ENCODE assay signal across 18 cellular contexts in the genomic region with DNA sequence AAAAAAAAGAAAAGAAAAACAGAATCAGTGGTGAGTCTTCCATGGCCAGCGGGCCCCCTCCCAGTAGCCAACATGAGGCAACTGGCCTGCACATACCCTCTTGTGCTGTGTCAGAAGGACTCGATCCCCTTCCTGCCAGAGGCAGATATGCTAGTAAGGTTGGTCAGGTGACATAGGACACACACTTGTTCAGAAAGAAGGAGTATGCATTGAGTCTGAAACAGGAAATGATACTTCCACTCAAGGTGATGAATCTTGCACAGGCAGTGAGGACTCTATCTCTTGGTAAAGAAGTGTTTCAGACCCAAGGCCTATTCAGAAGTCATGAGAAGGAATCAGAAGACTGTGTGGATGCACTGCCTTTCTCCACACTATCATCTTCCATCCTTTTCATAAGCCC.
DNase-seq lines count a peak whose midpoint lies in the region; ATAC-seq and TF ChIP-seq lines count a peak whose summit lies in the region.
"Had no signal": no experiment of that assay in that cellular context is flagged by ENCODE, and none has a peak within 500 bp of the region (broad histone marks: within the 10 kb centered on the region; RNA-seq: fewer than 3 reads in every experiment).

No MANE protein-coding gene starts in this region.

- H3K36me3 Mint-ChIP-seq in WTC11 = no peaks in the 10 kb centered on the region
- H3K36me3 Mint-ChIP-seq: immature natural killer cell had no signal

- no peak overlapping the region for H3K4me3 Mint-ChIP-seq in WTC11
- H3K4me3 Mint-ChIP-seq: activated CD8-positive, alpha-beta T cell treated with anti-CD3 and anti-CD28 coated beads, Interleukin-2, amount 10 ng/mL, durations not matched to agents 7 days and 5 days; activated T-helper 17 cell treated with anti-CD3 and anti-CD28 coated beads, Interleukin-2, amount 50 U/mL, for 72 hours; B cell; immature natural killer cell had no signal

- CTCF ChIA-PET in WTC11 (lab: Charles Lee) = no interaction called here

- H3K9me3 Mint-ChIP-seq in WTC11 = no peaks in the 10 kb centered on the region
- H3K9me3 Mint-ChIP-seq: activated T-helper 17 cell treated with anti-CD3 and anti-CD28 coated beads, Interleukin-2, amount 50 U/mL, for 72 hours; immature natural killer cell had no signal

- H3K27me3 Mint-ChIP-seq in WTC11 (ENCODE audit: low read depth) = no peaks in the 10 kb centered on the region
- H3K27me3 Mint-ChIP-seq: B cell had no signal

- H3K27ac Mint-ChIP-seq in WTC11 = no peak overlapping the region
- H3K27ac Mint-ChIP-seq: activated CD8-positive, alpha-beta T cell treated with anti-CD3 and anti-CD28 coated beads, Interleukin-2, amount 10 ng/mL, durations not matched to agents 7 days and 5 days; activated T-helper 17 cell treated with anti-CD3 and anti-CD28 coated beads, Interleukin-2, amount 50 U/mL, for 72 hours; B cell; immature natural killer cell had no signal

- TF ChIP-seq CTCF in WTC11 (IDR thresholded peaks at IDR 0.05) = no peak

- POLR2A ChIA-PET in WTC11 (lab: Charles Lee) = no interaction called here

- no peak for DNase-seq in WTC11 (ENCODE audit: low spot score)
- no peak for DNase-seq in NCI-H2196 (lab: John Stamatoyannopoulos, UW; ENCODE audit: unreplicated experiment)
- DNase-seq in NCI-H345 (lab: John Stamatoyannopoulos, UW) = no peak
- DNase-seq in HPDE6-E6E7 (ENCODE audit: extremely low spot score) = no peak
- DNase-seq: activated CD8-positive, alpha-beta T cell treated with anti-CD3 and anti-CD28 coated beads, Interleukin-2, amount 10 ng/mL, durations not matched to agents 7 days and 5 days; amniotic stem cell; DMS79; immature natural killer cell; KG1; mesendoderm; NCI-H226; stimulated activated CD4-positive, alpha-beta T cell treated with anti-CD3 and anti-CD28 coated beads, Interleukin-15, amount 100 ng/mL, for 24 hours had no signal

- peak; percentile 80 for ATAC-seq in GM18517 (IDR thresholded peaks at IDR 0.05; ENCODE audit: unreplicated experiment)
- ATAC-seq in GM21423 (IDR thresholded peaks at IDR 0.05; ENCODE audit: unreplicated experiment) = peak; percentile 74
- ATAC-seq in HG03139 (IDR thresholded peaks at IDR 0.05; ENCODE audit: unreplicated experiment) = peak; percentile 71
- no peak for ATAC-seq in WTC11
- ATAC-seq in HG02610 (IDR thresholded peaks at IDR 0.05; ENCODE audit: unreplicated experiment) = no peak
- ATAC-seq: activated CD8-positive, alpha-beta T cell treated with anti-CD3 and anti-CD28 coated beads, Interleukin-2, amount 10 ng/mL, durations not matched to agents 7 days and 5 days; activated T-helper 17 cell treated with anti-CD3 and anti-CD28 coated beads, Interleukin-2, amount 50 U/mL, for 72 hours had no signal

- 0 out of 2 replicates have a peak, but pooled peaks cover 4% of the 10 kb centered on the region for H3K4me1 Mint-ChIP-seq in WTC11
- H3K4me1 Mint-ChIP-seq: activated T-helper 17 cell treated with anti-CD3 and anti-CD28 coated beads, Interleukin-2, amount 50 U/mL, for 72 hours; B cell; immature natural killer cell had no signal

TF ChIP-seq in WTC11, 78 proteins besides CTCF, POLR2A, EP300 and RAD21:
- TF ChIP-seq ETV6 (CRISPR knock-in tag; IDR thresholded peaks at IDR 0.05) (no peak), TCF7 (CRISPR knock-in tag; IDR thresholded peaks at IDR 0.05; ENCODE audit: low read depth) (no peak)
- TF ChIP-seq, protein P1, sequence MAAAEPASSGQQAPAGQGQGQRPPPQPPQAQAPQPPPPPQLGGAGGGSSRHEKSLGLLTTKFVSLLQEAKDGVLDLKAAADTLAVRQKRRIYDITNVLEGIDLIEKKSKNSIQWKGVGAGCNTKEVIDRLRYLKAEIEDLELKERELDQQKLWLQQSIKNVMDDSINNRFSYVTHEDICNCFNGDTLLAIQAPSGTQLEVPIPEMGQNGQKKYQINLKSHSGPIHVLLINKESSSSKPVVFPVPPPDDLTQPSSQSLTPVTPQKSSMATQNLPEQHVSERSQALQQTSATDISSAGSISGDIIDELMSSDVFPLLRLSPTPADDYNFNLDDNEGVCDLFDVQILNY (CRISPR knock-in tag; IDR thresholded peaks at IDR 0.05) = no peak
- TF ChIP-seq, protein P2, sequence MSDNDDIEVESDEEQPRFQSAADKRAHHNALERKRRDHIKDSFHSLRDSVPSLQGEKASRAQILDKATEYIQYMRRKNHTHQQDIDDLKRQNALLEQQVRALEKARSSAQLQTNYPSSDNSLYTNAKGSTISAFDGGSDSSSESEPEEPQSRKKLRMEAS (CRISPR knock-in tag; IDR thresholded peaks at IDR 0.05) = no peak
- TF ChIP-seq, protein P3, sequence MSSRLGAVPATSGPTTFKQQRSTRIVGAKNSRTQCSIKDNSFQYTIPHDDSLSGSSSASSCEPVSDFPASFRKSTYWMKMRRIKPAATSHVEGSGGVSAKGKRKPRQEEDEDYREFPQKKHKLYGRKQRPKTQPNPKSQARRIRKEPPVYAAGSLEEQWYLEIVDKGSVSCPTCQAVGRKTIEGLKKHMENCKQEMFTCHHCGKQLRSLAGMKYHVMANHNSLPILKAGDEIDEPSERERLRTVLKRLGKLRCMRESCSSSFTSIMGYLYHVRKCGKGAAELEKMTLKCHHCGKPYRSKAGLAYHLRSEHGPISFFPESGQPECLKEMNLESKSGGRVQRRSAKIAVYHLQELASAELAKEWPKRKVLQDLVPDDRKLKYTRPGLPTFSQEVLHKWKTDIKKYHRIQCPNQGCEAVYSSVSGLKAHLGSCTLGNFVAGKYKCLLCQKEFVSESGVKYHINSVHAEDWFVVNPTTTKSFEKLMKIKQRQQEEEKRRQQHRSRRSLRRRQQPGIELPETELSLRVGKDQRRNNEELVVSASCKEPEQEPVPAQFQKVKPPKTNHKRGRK (CRISPR knock-in tag; IDR thresholded peaks at IDR 0.05; ENCODE audit: borderline replicate concordance) = 0 out of 2 replicates have a peak, but pooled peaks have one; percentile 84

Comparison
In these comparisons a context has a peak if more than half of its experiments do, and no peak if none do; other contexts are left out.
1. ATAC-seq: peak in GM18517 (single experiment), GM21423 (single experiment) and HG03139 (single experiment); none in WTC11 (single experiment) and HG02610 (single experiment).